ENCODE assay signal across 1 cellular context in the genomic region with DNA sequence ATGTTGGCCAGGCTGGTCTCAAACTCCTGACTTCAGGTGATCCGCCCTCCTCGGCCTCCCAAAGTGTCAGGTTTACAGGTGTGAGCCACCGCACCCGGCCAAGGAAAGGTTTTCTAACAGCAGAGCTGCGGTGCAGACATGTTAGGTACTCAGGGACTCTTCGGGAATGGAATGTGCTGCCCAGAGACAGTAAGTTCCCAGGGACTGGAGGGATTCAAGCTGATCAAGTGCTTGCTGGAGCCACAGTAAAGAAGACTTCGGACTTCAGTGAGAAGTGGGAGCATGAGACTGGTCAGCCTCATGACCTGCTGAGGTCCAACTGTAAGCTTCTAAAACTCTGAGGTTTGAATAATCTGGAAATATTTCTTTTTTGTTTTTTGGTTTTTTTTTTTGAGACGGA.
TF ChIP-seq lines count a peak whose summit lies in the region.

No MANE protein-coding gene starts in this region.

TF ChIP-seq in HepG2, 621 proteins besides CTCF, POLR2A, EP300 and RAD21:
- TF ChIP-seq, protein P1, sequence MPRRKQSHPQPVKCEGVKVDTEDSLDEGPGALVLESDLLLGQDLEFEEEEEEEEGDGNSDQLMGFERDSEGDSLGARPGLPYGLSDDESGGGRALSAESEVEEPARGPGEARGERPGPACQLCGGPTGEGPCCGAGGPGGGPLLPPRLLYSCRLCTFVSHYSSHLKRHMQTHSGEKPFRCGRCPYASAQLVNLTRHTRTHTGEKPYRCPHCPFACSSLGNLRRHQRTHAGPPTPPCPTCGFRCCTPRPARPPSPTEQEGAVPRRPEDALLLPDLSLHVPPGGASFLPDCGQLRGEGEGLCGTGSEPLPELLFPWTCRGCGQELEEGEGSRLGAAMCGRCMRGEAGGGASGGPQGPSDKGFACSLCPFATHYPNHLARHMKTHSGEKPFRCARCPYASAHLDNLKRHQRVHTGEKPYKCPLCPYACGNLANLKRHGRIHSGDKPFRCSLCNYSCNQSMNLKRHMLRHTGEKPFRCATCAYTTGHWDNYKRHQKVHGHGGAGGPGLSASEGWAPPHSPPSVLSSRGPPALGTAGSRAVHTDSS (CRISPR knock-in tag; conservative IDR thresholded peaks at IDR 0.05), result no peak
- TF ChIP-seq KMT2B (CRISPR knock-in tag; IDR thresholded peaks at IDR 0.05) (no peak), ZKSCAN8 (CRISPR knock-in tag; IDR thresholded peaks at IDR 0.05; ENCODE audit: borderline replicate concordance) (no peak), ZKSCAN1 (IDR thresholded peaks at IDR 0.05; ENCODE audit: low read length) (no peak), NR2F1 (CRISPR knock-in tag; IDR thresholded peaks at IDR 0.05) (no peak), ZNF782 (CRISPR knock-in tag; IDR thresholded peaks at IDR 0.05; ENCODE audit: borderline replicate concordance) (no peak), MEF2D (CRISPR knock-in tag; IDR thresholded peaks at IDR 0.05) (no peak), RXRB (CRISPR knock-in tag; IDR thresholded peaks at IDR 0.05; ENCODE audit: borderline replicate concordance) (no peak), HOXA7 (CRISPR knock-in tag; IDR thresholded peaks at IDR 0.05) (no peak), HDAC2 (CRISPR knock-in tag; IDR thresholded peaks at IDR 0.05) (no peak), DMTF1 (CRISPR knock-in tag; IDR thresholded peaks at IDR 0.05) (no peak), NCOR1 (IDR thresholded peaks at IDR 0.05; ENCODE audit: borderline replicate concordance, low read length) (no peak), MAFK (conservative IDR thresholded peaks at IDR 0.05 in 1 of 2, IDR thresholded peaks at IDR 0.05 in 1 of 2; ENCODE audit: low read length in 2 of 2) (no peak), ZNF17 (CRISPR knock-in tag; IDR thresholded peaks at IDR 0.05) (no peak), ZNF574 (CRISPR knock-in tag; IDR thresholded peaks at IDR 0.05) (no peak)
- TF ChIP-seq, protein P2, sequence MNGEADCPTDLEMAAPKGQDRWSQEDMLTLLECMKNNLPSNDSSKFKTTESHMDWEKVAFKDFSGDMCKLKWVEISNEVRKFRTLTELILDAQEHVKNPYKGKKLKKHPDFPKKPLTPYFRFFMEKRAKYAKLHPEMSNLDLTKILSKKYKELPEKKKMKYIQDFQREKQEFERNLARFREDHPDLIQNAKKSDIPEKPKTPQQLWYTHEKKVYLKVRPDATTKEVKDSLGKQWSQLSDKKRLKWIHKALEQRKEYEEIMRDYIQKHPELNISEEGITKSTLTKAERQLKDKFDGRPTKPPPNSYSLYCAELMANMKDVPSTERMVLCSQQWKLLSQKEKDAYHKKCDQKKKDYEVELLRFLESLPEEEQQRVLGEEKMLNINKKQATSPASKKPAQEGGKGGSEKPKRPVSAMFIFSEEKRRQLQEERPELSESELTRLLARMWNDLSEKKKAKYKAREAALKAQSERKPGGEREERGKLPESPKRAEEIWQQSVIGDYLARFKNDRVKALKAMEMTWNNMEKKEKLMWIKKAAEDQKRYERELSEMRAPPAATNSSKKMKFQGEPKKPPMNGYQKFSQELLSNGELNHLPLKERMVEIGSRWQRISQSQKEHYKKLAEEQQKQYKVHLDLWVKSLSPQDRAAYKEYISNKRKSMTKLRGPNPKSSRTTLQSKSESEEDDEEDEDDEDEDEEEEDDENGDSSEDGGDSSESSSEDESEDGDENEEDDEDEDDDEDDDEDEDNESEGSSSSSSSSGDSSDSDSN (CRISPR knock-in tag; IDR thresholded peaks at IDR 0.05), result no peak
